Comparison of ENCODE assay signal across 19 cellular contexts in the genomic region with DNA sequence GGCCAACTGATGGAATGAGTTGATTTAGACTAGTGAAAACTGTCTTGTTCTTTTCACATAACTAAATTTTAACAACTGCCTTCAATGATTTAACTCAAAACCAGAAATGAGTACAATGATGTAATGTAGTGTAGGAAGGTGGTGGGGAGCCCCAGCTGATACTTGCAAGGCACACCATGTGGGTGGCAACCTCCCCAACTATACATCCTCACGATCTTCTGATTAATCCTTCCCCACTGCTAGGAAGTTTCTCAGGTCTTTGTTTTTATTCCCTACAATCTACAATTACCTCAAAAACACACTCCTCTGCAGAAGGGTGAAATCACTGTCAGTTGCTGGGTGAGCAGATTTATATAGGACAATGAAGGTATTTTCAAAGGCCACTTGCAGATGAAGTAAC.
DNase-seq lines count a peak whose midpoint lies in the region; ATAC-seq, FAIRE-seq and TF ChIP-seq lines count a peak whose summit lies in the region.
"Had no signal": no experiment of that assay in that cellular context is flagged by ENCODE, and none has a peak within 500 bp of the region (broad histone marks: within the 10 kb centered on the region; RNA-seq: fewer than 3 reads in every experiment).

No MANE protein-coding gene starts in this region.

- no peak for FAIRE-seq in GM12892 (lab: Jason Lieb, UNC)
- FAIRE-seq: H1, HTR-8/SVneo had no signal

- WGBS in gastroesophageal sphincter (ENCODE audit: low coverage in 1 of 2), 2 donors: 43 to 70% methylated on average over 1 of the region's 1 CpG

- peak; percentile 37 for ATAC-seq in activated T-helper 17 cell treated with anti-CD3 and anti-CD28 coated beads, Interleukin-2, amount 50 U/mL, for 72 hours (replicated peaks)
- ATAC-seq in gastroesophageal sphincter: no peak
- ATAC-seq in naive thymus-derived CD4-positive, alpha-beta T cell: no peak
- no peak for ATAC-seq in activated CD8-positive, alpha-beta memory T cell treated with anti-CD3 and anti-CD28 coated beads, Interleukin-2, amount 10 ng/mL, durations not matched to agents 7 days and 5 days
- ATAC-seq: CD8-positive, alpha-beta T cell had no signal

- H3K36me3 ChIP-seq in gastroesophageal sphincter: no peaks in the 10 kb centered on the region
- no peaks in the 10 kb centered on the region for H3K36me3 ChIP-seq in naive thymus-derived CD4-positive, alpha-beta T cell (ENCODE audit: control insufficient read depth in 2 of 3, insufficient read depth in 3 of 3, low read length in 3 of 3)
- H3K36me3 ChIP-seq: BLaER1 treated with 17β-estradiol and CSF1 and Interleukin-3, amounts not matched to agents 10 nM and 100 nM had no signal

- no peak overlapping the region for H3K27ac ChIP-seq in gastroesophageal sphincter
- no peak overlapping the region for H3K27ac ChIP-seq in naive thymus-derived CD4-positive, alpha-beta T cell (ENCODE audit: low read depth, low read length)
- H3K27ac ChIP-seq: BLaER1 treated with 17β-estradiol and CSF1 and Interleukin-3, amounts not matched to agents 10 nM and 100 nM had no signal

- no peaks in the 10 kb centered on the region for H3K4me1 ChIP-seq in gastroesophageal sphincter
- no peaks in the 10 kb centered on the region for H3K4me1 ChIP-seq in naive thymus-derived CD4-positive, alpha-beta T cell (ENCODE audit: control insufficient read depth in 2 of 2, insufficient read depth in 2 of 2, low read length in 2 of 2)

- no peak overlapping the region for H3K27ac Mint-ChIP-seq in activated T-helper 17 cell treated with anti-CD3 and anti-CD28 coated beads, Interleukin-2, amount 50 U/mL, for 72 hours
- H3K27ac Mint-ChIP-seq in naive thymus-derived CD4-positive, alpha-beta T cell: no peak overlapping the region
- H3K27ac Mint-ChIP-seq in activated CD8-positive, alpha-beta memory T cell treated with anti-CD3 and anti-CD28 coated beads, Interleukin-2, amount 10 ng/mL, durations not matched to agents 7 days and 5 days: no peak overlapping the region
- H3K27ac Mint-ChIP-seq: B cell; CD8-positive, alpha-beta T cell; IgD-negative memory B cell had no signal

- POLR2A ChIA-PET in naive thymus-derived CD4-positive, alpha-beta T cell (lab: Charles Lee): no interaction called here

- H3K36me3 Mint-ChIP-seq in activated T-helper 17 cell treated with anti-CD3 and anti-CD28 coated beads, Interleukin-2, amount 50 U/mL, for 72 hours (ENCODE audit: low read depth): no peaks in the 10 kb centered on the region
- H3K36me3 Mint-ChIP-seq in naive thymus-derived CD4-positive, alpha-beta T cell: no peaks in the 10 kb centered on the region
- no peaks in the 10 kb centered on the region for H3K36me3 Mint-ChIP-seq in activated CD8-positive, alpha-beta memory T cell treated with anti-CD3 and anti-CD28 coated beads, Interleukin-2, amount 10 ng/mL, durations not matched to agents 7 days and 5 days
- H3K36me3 Mint-ChIP-seq: CD8-positive, alpha-beta T cell; IgD-negative memory B cell had no signal

- no peak overlapping the region for H3K4me3 ChIP-seq in gastroesophageal sphincter
- no peak overlapping the region for H3K4me3 ChIP-seq in naive thymus-derived CD4-positive, alpha-beta T cell (ENCODE audit: low read length)
- H3K4me3 ChIP-seq: BLaER1 treated with 17β-estradiol and CSF1 and Interleukin-3, amounts not matched to agents 10 nM and 100 nM had no signal

- TF ChIP-seq CTCF in GM13977 (IDR thresholded peaks at IDR 0.05; ENCODE audit: extremely low read depth, insufficient read depth, missing control alignments) (no peak), gastroesophageal sphincter (IDR thresholded peaks at IDR 0.05) (no peak)

- DNase-seq in GM13977 (ENCODE audit: low spot score) (peak; percentile 9), head of caudate nucleus (peak in 37 of 42 donors; percentile 4 to 83 (median 48)), putamen (ENCODE audit: low spot score) (peak; percentile 59), GM12892 (ENCODE audit: insufficient read length) (no peak)
- no peak for DNase-seq in naive thymus-derived CD4-positive, alpha-beta T cell
- no peak for DNase-seq in activated CD8-positive, alpha-beta memory T cell treated with anti-CD3 and anti-CD28 coated beads, Interleukin-2, amount 10 ng/mL, durations not matched to agents 7 days and 5 days
- DNase-seq: Calu3; CD8-positive, alpha-beta T cell; DMS79 treated with DMSO at 0.1 percent for 48 hours; GF-D8; H9; KBM-7 had no signal

- in situ Hi-C loops in GM13977 (cut with MboI; ENCODE audit: low pct_unique_long_range_greater_than_20kb, low sequenced_read_pairs, unreplicated experiment): no loop called here

- TF ChIP-seq EP300 in gastroesophageal sphincter (IDR thresholded peaks at IDR 0.05): no peak

- no peaks in the 10 kb centered on the region for H3K27me3 Mint-ChIP-seq in activated T-helper 17 cell treated with anti-CD3 and anti-CD28 coated beads, Interleukin-2, amount 50 U/mL, for 72 hours
- H3K27me3 Mint-ChIP-seq in naive thymus-derived CD4-positive, alpha-beta T cell: peaks cover 0 to 4% (median 0%) of the 10 kb centered on the region in 5 donors
- no peaks in the 10 kb centered on the region for H3K27me3 Mint-ChIP-seq in activated CD8-positive, alpha-beta memory T cell treated with anti-CD3 and anti-CD28 coated beads, Interleukin-2, amount 10 ng/mL, durations not matched to agents 7 days and 5 days
- H3K27me3 Mint-ChIP-seq: B cell had no signal

- H3K27me3 ChIP-seq in gastroesophageal sphincter: no peaks in the 10 kb centered on the region
- no peaks in the 10 kb centered on the region for H3K27me3 ChIP-seq in naive thymus-derived CD4-positive, alpha-beta T cell (ENCODE audit: control insufficient read depth in 2 of 2, insufficient read depth in 2 of 2, low read length in 2 of 2)
- H3K27me3 ChIP-seq: BLaER1 treated with 17β-estradiol and CSF1 and Interleukin-3, amounts not matched to agents 10 nM and 100 nM had no signal

- no peaks in the 10 kb centered on the region for H3K9me3 ChIP-seq in gastroesophageal sphincter
- no peaks in the 10 kb centered on the region for H3K9me3 ChIP-seq in naive thymus-derived CD4-positive, alpha-beta T cell (ENCODE audit: control insufficient read depth in 2 of 3, low read length in 3 of 3)
- H3K9me3 ChIP-seq: BLaER1 treated with 17β-estradiol and CSF1 and Interleukin-3, amounts not matched to agents 10 nM and 100 nM had no signal

- no peak overlapping the region for H3K4me3 Mint-ChIP-seq in activated T-helper 17 cell treated with anti-CD3 and anti-CD28 coated beads, Interleukin-2, amount 50 U/mL, for 72 hours
- H3K4me3 Mint-ChIP-seq in naive thymus-derived CD4-positive, alpha-beta T cell: no peak overlapping the region
- H3K4me3 Mint-ChIP-seq in activated CD8-positive, alpha-beta memory T cell treated with anti-CD3 and anti-CD28 coated beads, Interleukin-2, amount 10 ng/mL, durations not matched to agents 7 days and 5 days: no peak overlapping the region
- H3K4me3 Mint-ChIP-seq: B cell; CD8-positive, alpha-beta T cell; H9; IgD-negative memory B cell had no signal

- H3K9me3 Mint-ChIP-seq in activated T-helper 17 cell treated with anti-CD3 and anti-CD28 coated beads, Interleukin-2, amount 50 U/mL, for 72 hours: no peaks in the 10 kb centered on the region
- peaks cover 0 to 6% (median 0%) of the 10 kb centered on the region in 11 donors for H3K9me3 Mint-ChIP-seq in naive thymus-derived CD4-positive, alpha-beta T cell
- peaks cover 2% of the 10 kb centered on the region for H3K9me3 Mint-ChIP-seq in activated CD8-positive, alpha-beta memory T cell treated with anti-CD3 and anti-CD28 coated beads, Interleukin-2, amount 10 ng/mL, durations not matched to agents 7 days and 5 days (ENCODE audit: low read depth)
- H3K9me3 Mint-ChIP-seq: CD8-positive, alpha-beta T cell; IgD-negative memory B cell had no signal

- intact Hi-C loops in head of caudate nucleus (cut with DNase I): no loop called here
- intact Hi-C loops in naive thymus-derived CD4-positive, alpha-beta T cell (cut with micrococcal nuclease): no loop called here

- CTCF ChIA-PET in naive thymus-derived CD4-positive, alpha-beta T cell (lab: Charles Lee): no interaction called here
- CTCF ChIA-PET in activated CD8-positive, alpha-beta memory T cell treated with anti-CD3 and anti-CD28 coated beads, Interleukin-2, amount 10 ng/mL, durations not matched to agents 7 days and 5 days (lab: Charles Lee): no interaction called here

- H3K4me1 Mint-ChIP-seq in activated T-helper 17 cell treated with anti-CD3 and anti-CD28 coated beads, Interleukin-2, amount 50 U/mL, for 72 hours: no peaks in the 10 kb centered on the region
- H3K4me1 Mint-ChIP-seq in naive thymus-derived CD4-positive, alpha-beta T cell: no peaks in the 10 kb centered on the region
- H3K4me1 Mint-ChIP-seq in activated CD8-positive, alpha-beta memory T cell treated with anti-CD3 and anti-CD28 coated beads, Interleukin-2, amount 10 ng/mL, durations not matched to agents 7 days and 5 days: no peaks in the 10 kb centered on the region
- H3K4me1 Mint-ChIP-seq: B cell, IgD-negative memory B cell had no signal

- TF ChIP-seq POLR2A in GM12892 (IDR thresholded peaks at IDR 0.05; ENCODE audit: low read depth, low read length): no peak
- no peak for TF ChIP-seq POLR2A in gastroesophageal sphincter (IDR thresholded peaks at IDR 0.05)

Comparison
In these comparisons a context has a peak if more than half of its experiments do, and no peak if none do; other contexts are left out.
1. DNase-seq: peak in GM13977 (single experiment), head of caudate nucleus (37 of 42) and putamen (single experiment); none in GM12892 (single experiment), naive thymus-derived CD4-positive, alpha-beta T cell (0 of 9) and activated CD8-positive, alpha-beta memory T cell treated with anti-CD3 and anti-CD28 coated beads, Interleukin-2, amount 10 ng/mL, durations not matched to agents 7 days and 5 days (single experiment).